In genomic region chr1:229699613-229700242, GRCh38 we compare ENCODE assay signal across 20 cellular contexts.
DNase-seq lines count a peak whose midpoint lies in the region; ATAC-seq, FAIRE-seq and TF ChIP-seq lines count a peak whose summit lies in the region.
"Had no signal": no experiment of that assay in that cellular context is flagged by ENCODE, and none has a peak within 500 bp of the region (broad histone marks: within the 10 kb centered on the region; RNA-seq: fewer than 3 reads in every experiment).

No MANE protein-coding gene starts in this region.

- H3K27me3 ChIP-seq in gastrocnemius medialis = no peaks in the 10 kb centered on the region

- H3K36me3 ChIP-seq in gastrocnemius medialis = no peaks in the 10 kb centered on the region

- no peak for TF ChIP-seq POLR2A in gastrocnemius medialis (IDR thresholded peaks at IDR 0.05)

- POLR2A ChIA-PET in activated CD4-positive, alpha-beta memory T cell treated with anti-CD3 and anti-CD28 coated beads, Interleukin-2, amount 10 ng/mL, durations not matched to agents 7 days and 5 days (lab: Charles Lee) = no interaction called here

- no peaks in the 10 kb centered on the region for H3K4me1 Mint-ChIP-seq in activated CD4-positive, alpha-beta memory T cell treated with anti-CD3 and anti-CD28 coated beads, Interleukin-2, amount 10 ng/mL, durations not matched to agents 7 days and 5 days
- H3K4me1 Mint-ChIP-seq in immature natural killer cell = no peaks in the 10 kb centered on the region

- H3K9me3 Mint-ChIP-seq in activated CD4-positive, alpha-beta memory T cell treated with anti-CD3 and anti-CD28 coated beads, Interleukin-2, amount 10 ng/mL, durations not matched to agents 7 days and 5 days = no peaks in the 10 kb centered on the region
- H3K9me3 Mint-ChIP-seq in immature natural killer cell = no peaks in the 10 kb centered on the region
- H3K9me3 Mint-ChIP-seq: CD4-positive, CD25-positive, alpha-beta regulatory T cell; effector memory CD8-positive, alpha-beta T cell; stimulated activated naive B cell treated with anti-CD40 and anti-IgM and Interleukin-4, amounts not matched to agents 10 μg/mL and 1 μg/mL and 100 μg/mL, for 72 hours; type B pancreatic cell had no signal

- FAIRE-seq in HTR-8/SVneo (lab: Jason Lieb, UNC) = peak; percentile 23

- no peak overlapping the region for H3K4me3 Mint-ChIP-seq in activated CD4-positive, alpha-beta memory T cell treated with anti-CD3 and anti-CD28 coated beads, Interleukin-2, amount 10 ng/mL, durations not matched to agents 7 days and 5 days
- H3K4me3 Mint-ChIP-seq in immature natural killer cell = no peak overlapping the region
- H3K4me3 Mint-ChIP-seq: CD4-positive, CD25-positive, alpha-beta regulatory T cell; effector memory CD8-positive, alpha-beta T cell; stimulated activated naive B cell treated with anti-CD40 and anti-IgM and Interleukin-4, amounts not matched to agents 10 μg/mL and 1 μg/mL and 100 μg/mL, for 72 hours; type B pancreatic cell had no signal

- no peak overlapping the region for H3K27ac ChIP-seq in gastrocnemius medialis

- DNase-seq in HTR-8/SVneo (ENCODE audit: insufficient read length, low spot score) = no peak
- DNase-seq in astrocyte of the hippocampus (ENCODE audit: low read depth, low spot score) = peak; percentile 21
- DNase-seq in glomerular visceral epithelial cell (ENCODE audit: extremely low spot score) = peak; percentile 69
- no peak for DNase-seq in gastrocnemius medialis
- DNase-seq in NCI-H1092 (lab: John Stamatoyannopoulos, UW) = no peak
- DNase-seq in activated CD4-positive, alpha-beta memory T cell treated with anti-CD3 and anti-CD28 coated beads, Interleukin-2, amount 10 ng/mL, durations not matched to agents 7 days and 5 days = no peak
- no peak for DNase-seq in immature natural killer cell
- DNase-seq in activated CD4-positive, CD25-positive, alpha-beta regulatory T cell (lab: John Stamatoyannopoulos, UW) = no peak
- DNase-seq: activated gamma-delta T cell; aorta; CD4-positive, CD25-positive, alpha-beta regulatory T cell; effector memory CD8-positive, alpha-beta T cell; EL; midbrain; NCI-H187; NCI-H748 treated with DMSO at 0.1 percent for 48 hours; stimulated activated naive B cell treated with anti-CD40 and anti-IgM and Interleukin-4, amounts not matched to agents 10 μg/mL and 1 μg/mL and 100 μg/mL, for 72 hours; SW 1271 had no signal

- ATAC-seq in gastrocnemius medialis = peak; percentile 33 to 52
- ATAC-seq: effector memory CD8-positive, alpha-beta T cell; Panc1; stimulated activated naive B cell treated with anti-CD40 and anti-IgM and Interleukin-4, amounts not matched to agents 10 μg/mL and 1 μg/mL and 100 μg/mL, for 72 hours had no signal

- TF ChIP-seq CTCF in gastrocnemius medialis (IDR thresholded peaks at IDR 0.05 in 4 of 5, conservative IDR thresholded peaks at IDR 0.05 in 1 of 5) = no peak

- H3K36me3 Mint-ChIP-seq in activated CD4-positive, alpha-beta memory T cell treated with anti-CD3 and anti-CD28 coated beads, Interleukin-2, amount 10 ng/mL, durations not matched to agents 7 days and 5 days (ENCODE audit: low read depth) = no peaks in the 10 kb centered on the region
- no peaks in the 10 kb centered on the region for H3K36me3 Mint-ChIP-seq in immature natural killer cell
- H3K36me3 Mint-ChIP-seq: CD4-positive, CD25-positive, alpha-beta regulatory T cell; stimulated activated naive B cell treated with anti-CD40 and anti-IgM and Interleukin-4, amounts not matched to agents 10 μg/mL and 1 μg/mL and 100 μg/mL, for 72 hours; type B pancreatic cell had no signal

- peaks cover 1% of the 10 kb centered on the region for H3K27me3 Mint-ChIP-seq in activated CD4-positive, alpha-beta memory T cell treated with anti-CD3 and anti-CD28 coated beads, Interleukin-2, amount 10 ng/mL, durations not matched to agents 7 days and 5 days
- peaks cover 2 to 12% (median 7%) of the 10 kb centered on the region in 3 donors for H3K27me3 Mint-ChIP-seq in immature natural killer cell (ENCODE audit: low read depth in 3 of 3)
- H3K27me3 Mint-ChIP-seq: type B pancreatic cell had no signal

- intact Hi-C loops in gastrocnemius medialis (cut with DNase I; ENCODE audit: low total_unique reads) = no loop called here

- in situ Hi-C loops in gastrocnemius medialis (cut with MboI; ENCODE audit: low sequenced_read_pairs in 4 of 4) = no loop called here

- H3K9me3 ChIP-seq in gastrocnemius medialis = no peaks in the 10 kb centered on the region

- peaks cover 6 to 13% of the 10 kb centered on the region in 2 donors for H3K4me1 ChIP-seq in gastrocnemius medialis

- CTCF ChIA-PET in activated CD4-positive, alpha-beta memory T cell treated with anti-CD3 and anti-CD28 coated beads, Interleukin-2, amount 10 ng/mL, durations not matched to agents 7 days and 5 days (lab: Charles Lee) = no interaction called here

- no peak overlapping the region for H3K27ac Mint-ChIP-seq in activated CD4-positive, alpha-beta memory T cell treated with anti-CD3 and anti-CD28 coated beads, Interleukin-2, amount 10 ng/mL, durations not matched to agents 7 days and 5 days
- H3K27ac Mint-ChIP-seq in immature natural killer cell = no peak overlapping the region
- H3K27ac Mint-ChIP-seq: CD4-positive, CD25-positive, alpha-beta regulatory T cell; effector memory CD8-positive, alpha-beta T cell; stimulated activated naive B cell treated with anti-CD40 and anti-IgM and Interleukin-4, amounts not matched to agents 10 μg/mL and 1 μg/mL and 100 μg/mL, for 72 hours; type B pancreatic cell had no signal

- no peak overlapping the region for H3K4me3 ChIP-seq in gastrocnemius medialis

Comparison
In these comparisons a context has a peak if more than half of its experiments do, and no peak if none do; other contexts are left out.
1. DNase-seq: peak in astrocyte of the hippocampus (single experiment) and glomerular visceral epithelial cell (single experiment); none in HTR-8/SVneo (single experiment), gastrocnemius medialis (0 of 2), NCI-H1092 (single experiment), activated CD4-positive, alpha-beta memory T cell treated with anti-CD3 and anti-CD28 coated beads, Interleukin-2, amount 10 ng/mL, durations not matched to agents 7 days and 5 days (single experiment), immature natural killer cell (0 of 3) and activated CD4-positive, CD25-positive, alpha-beta regulatory T cell (0 of 4).